Comparison of ENCODE assay signal across 22 cellular contexts in the genomic region with DNA sequence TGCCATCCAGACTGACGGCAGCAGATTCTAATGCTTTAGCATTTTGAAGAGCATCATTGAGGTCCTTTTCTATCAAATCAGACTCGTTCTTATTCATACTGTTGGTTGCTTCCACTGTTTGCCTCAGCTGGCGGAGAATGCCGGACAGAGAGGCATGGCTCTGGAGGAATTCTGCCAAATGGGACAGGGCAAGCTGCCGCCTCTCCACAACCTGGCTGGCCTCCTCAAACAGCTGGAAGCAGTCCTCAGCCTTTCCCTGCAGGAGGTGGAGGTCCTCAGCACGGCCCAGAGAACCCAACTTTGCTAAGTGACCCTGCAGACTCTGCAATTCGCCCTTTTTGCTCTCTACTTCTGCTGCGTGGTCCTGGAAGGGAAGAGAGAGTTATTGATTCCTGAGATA.
"Had no signal": no experiment of that assay in that cellular context is flagged by ENCODE, and none has a peak within 500 bp of the region (broad histone marks: within the 10 kb centered on the region; RNA-seq: fewer than 3 reads in every experiment).

No MANE protein-coding gene starts in this region.

- H3K27me3 ChIP-seq: esophagus squamous epithelium, neural progenitor cell, right lobe of liver, suprapubic skin, transverse colon, upper lobe of right lung, uterus had no signal

- H3K4me3 ChIP-seq: esophagus squamous epithelium, lung, mucosa of descending colon, neural progenitor cell, right lobe of liver, smooth muscle cell, suprapubic skin, transverse colon, upper lobe of right lung, uterus had no signal

- H3K36me3 ChIP-seq: esophagus squamous epithelium, neural progenitor cell, right lobe of liver, suprapubic skin, transverse colon, upper lobe of right lung, uterus had no signal

- ATAC-seq: effector memory CD8-positive, alpha-beta T cell; mucosa of descending colon; naive thymus-derived CD4-positive, alpha-beta T cell; right lobe of liver; stimulated activated naive CD8-positive, alpha-beta T cell treated with anti-CD3 and anti-CD28 coated beads, Interleukin-15, amount 100 ng/mL, for 72 hours; upper lobe of right lung had no signal

- H3K4me1 ChIP-seq: esophagus squamous epithelium, neural progenitor cell, right lobe of liver, suprapubic skin, transverse colon, upper lobe of right lung, uterus had no signal

- H3K27ac ChIP-seq: esophagus squamous epithelium, neural progenitor cell, right lobe of liver, suprapubic skin, transverse colon, upper lobe of right lung, uterus had no signal

- DNase-seq: cortex of kidney; effector memory CD8-positive, alpha-beta T cell; erythroblast; esophagus squamous epithelium; foreskin melanocyte; mesenchymal stem cell; mucosa of descending colon; naive thymus-derived CD4-positive, alpha-beta T cell; right lobe of liver; stimulated activated CD4-positive, alpha-beta T cell treated with anti-CD3 and anti-CD28 coated beads, Interleukin-12 subunit alpha, Interleukin-12 subunit beta, amount 100 ng/mL, for 4 hours; stimulated activated CD4-positive, alpha-beta T cell treated with anti-CD3 and anti-CD28 coated beads, Interleukin-1b, Interleukin-23, amount 100 ng/mL, for 48 hours; stimulated activated CD4-positive, alpha-beta T cell treated with anti-CD3 and anti-CD28 coated beads, Interleukin-4, amount 100 ng/mL, for 1 hour; stimulated activated CD8-positive, alpha-beta memory T cell treated with anti-CD3 and anti-CD28 coated beads, Interleukin-4, amount 100 ng/mL, for 48 hours; stimulated activated naive CD4-positive, alpha-beta T cell; stimulated activated naive CD8-positive, alpha-beta T cell treated with anti-CD3 and anti-CD28 coated beads, Interleukin-15, amount 100 ng/mL, for 72 hours; transverse colon; upper lobe of right lung; uterus had no signal

- H2AFZ ChIP-seq: neural progenitor cell had no signal

- H3K4me2 ChIP-seq: neural progenitor cell, smooth muscle cell had no signal

- H3K9me3 ChIP-seq: esophagus squamous epithelium, right lobe of liver, suprapubic skin, upper lobe of right lung, uterus had no signal
